ENCODE assay signal across 15 cellular contexts in the genomic region with DNA sequence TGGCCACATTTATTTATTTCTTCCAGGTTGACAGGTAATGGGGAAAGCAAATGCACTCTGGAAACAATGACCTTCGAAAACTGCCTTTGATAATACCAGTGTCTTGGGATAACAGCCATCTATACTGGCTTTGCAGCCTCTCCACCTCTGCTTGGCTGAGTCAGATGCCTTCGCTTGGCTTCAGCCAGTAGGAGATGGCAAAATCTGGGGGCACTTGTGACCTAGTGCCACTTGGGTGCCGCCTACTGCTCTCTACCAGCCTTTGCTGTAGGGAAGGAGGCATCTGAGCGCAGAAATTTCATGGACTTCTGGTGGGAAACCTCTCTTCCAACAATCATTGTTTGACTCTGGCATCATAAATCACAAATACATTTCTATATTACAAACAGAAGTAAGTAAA. TPM values are rescaled to one million over a fixed set of nuclear protein-coding genes. Genes with fewer than 3 reads are reported as not detected.
A peak's percentile ranks its signal among the peaks of the same experiment; 100 is the strongest.
DNase-seq lines count a peak whose midpoint lies in the region; ATAC-seq, FAIRE-seq and TF ChIP-seq lines count a peak whose summit lies in the region.
"Had no signal": no experiment of that assay in that cellular context is flagged by ENCODE, and none has a peak within 500 bp of the region (broad histone marks: within the 10 kb centered on the region; RNA-seq: fewer than 3 reads in every experiment).

No MANE protein-coding gene starts in this region.

- H3K9me3 ChIP-seq in A549, result no peaks in the 10 kb centered on the region

- WGBS in A549 (ENCODE audit: missing lambda C conversion rate), result 39% methylated on average over 4 of the region's 4 CpGs

- H3K27ac Mint-ChIP-seq in activated T-helper 17 cell treated with anti-CD3 and anti-CD28 coated beads, Interleukin-2, amount 50 U/mL, for 72 hours, result no peak overlapping the region
- H3K27ac Mint-ChIP-seq in immature natural killer cell, result peak overlapping the region; percentile 21 to 89 (median 68)
- H3K27ac Mint-ChIP-seq: neural progenitor cell had no signal

- ATAC-seq in A549, result peak; percentile 75 to 77
- ATAC-seq in activated T-helper 17 cell treated with anti-CD3 and anti-CD28 coated beads, Interleukin-2, amount 50 U/mL, for 72 hours (replicated peaks), result peak; percentile 61
- ATAC-seq in HG03469 (IDR thresholded peaks at IDR 0.05; ENCODE audit: unreplicated experiment), result no peak
- no peak for ATAC-seq in HG03097 (IDR thresholded peaks at IDR 0.05; ENCODE audit: low FRiP score, unreplicated experiment)
- no peak for ATAC-seq in GM21619 (IDR thresholded peaks at IDR 0.05; ENCODE audit: unreplicated experiment)

- peak overlapping the region; percentile 70 for H3K4me2 ChIP-seq in A549
- H3K4me2 ChIP-seq: neural progenitor cell had no signal

- no peak overlapping the region; the same call in 2 of the 3 replicates for H3K4me3 ChIP-seq in A549
- H3K4me3 ChIP-seq: coronary artery, neural progenitor cell had no signal

- peaks cover 39% of the 10 kb centered on the region for H3K4me1 Mint-ChIP-seq in activated T-helper 17 cell treated with anti-CD3 and anti-CD28 coated beads, Interleukin-2, amount 50 U/mL, for 72 hours
- peaks cover 85 to 99% of the 10 kb centered on the region in 2 donors for H3K4me1 Mint-ChIP-seq in immature natural killer cell

- TF ChIP-seq RAD21 in A549 (conservative IDR thresholded peaks at IDR 0.05 in 1 of 2, IDR thresholded peaks at IDR 0.05 in 1 of 2), result peak in 1 of 2 experiments; percentile 27; a peak in 1 of 5 replicates

- peak overlapping the region; percentile 84 to 92 for H3K27ac ChIP-seq in A549
- H3K27ac ChIP-seq: coronary artery, neural progenitor cell had no signal

- H3K9me3 Mint-ChIP-seq in activated T-helper 17 cell treated with anti-CD3 and anti-CD28 coated beads, Interleukin-2, amount 50 U/mL, for 72 hours, result no peaks in the 10 kb centered on the region
- H3K9me3 Mint-ChIP-seq in immature natural killer cell, result no peaks in the 10 kb centered on the region
- H3K9me3 Mint-ChIP-seq: neural progenitor cell had no signal

- H3K4me1 ChIP-seq in A549, result peaks cover 68% of the 10 kb centered on the region
- H3K4me1 ChIP-seq: neural progenitor cell had no signal

- DNase-seq in A549 (ENCODE audit: low read depth in 1 of 2, low spot score in 1 of 2), result peak; percentile 46 to 81
- DNase-seq in T follicular helper cell (ENCODE audit: low read depth), result peak; percentile 61
- DNase-seq in immature natural killer cell, result no peak
- DNase-seq in NOMO-1 treated with dmso at 0.1 percent for 144 hours (lab: John Stamatoyannopoulos, UW; ENCODE audit: unreplicated experiment), result no peak
- DNase-seq: DMS79 treated with DMSO at 0.1 percent for 48 hours, kidney glomerular epithelial cell, NCI-H1105 treated with DMSO at 0.1 percent for 48 hours, NCI-H748 treated with DMSO at 0.1 percent for 48 hours had no signal

- TF ChIP-seq POLR2A in A549 (IDR thresholded peaks at IDR 0.05; ENCODE audit: low read length), result no peak

- H3K27me3 Mint-ChIP-seq in activated T-helper 17 cell treated with anti-CD3 and anti-CD28 coated beads, Interleukin-2, amount 50 U/mL, for 72 hours, result no peaks in the 10 kb centered on the region
- peaks cover 0 to 3% (median 2%) of the 10 kb centered on the region in 3 donors for H3K27me3 Mint-ChIP-seq in immature natural killer cell (ENCODE audit: low read depth in 3 of 3)

- POLR2A ChIA-PET in A549 (lab: Yijun Ruan, JAX), result no interaction called here

- peak overlapping the region; percentile 91 for H3K4me3 Mint-ChIP-seq in activated T-helper 17 cell treated with anti-CD3 and anti-CD28 coated beads, Interleukin-2, amount 50 U/mL, for 72 hours
- no peak overlapping the region for H3K4me3 Mint-ChIP-seq in immature natural killer cell
- H3K4me3 Mint-ChIP-seq: neural progenitor cell had no signal

- CTCF ChIA-PET in A549 (lab: Yijun Ruan, JAX), result interaction anchor here (0.7 to 2.5 kb wide), 3 partner anchors 14 to 121 kb away, joined by 3 to 7 read pairs (median 3); no protein-coding TSS in a partner anchor

- no peak for TF ChIP-seq EP300 in A549 (IDR thresholded peaks at IDR 0.05)

- peak; percentile 81 for FAIRE-seq in A549 (lab: Jason Lieb, UNC)
- FAIRE-seq: frontal cortex had no signal

- no peak for TF ChIP-seq CTCF in A549 (IDR thresholded peaks at IDR 0.05)

- peaks cover 59% of the 10 kb centered on the region for H3K36me3 Mint-ChIP-seq in activated T-helper 17 cell treated with anti-CD3 and anti-CD28 coated beads, Interleukin-2, amount 50 U/mL, for 72 hours (ENCODE audit: low read depth)
- H3K36me3 Mint-ChIP-seq in immature natural killer cell, result peaks cover 11 to 39% (median 15%) of the 10 kb centered on the region in 3 donors
- H3K36me3 Mint-ChIP-seq: neural progenitor cell had no signal

TF ChIP-seq in A549, 52 proteins besides CTCF, POLR2A, EP300 and RAD21:
- TF ChIP-seq FOSL2 (IDR thresholded peaks at IDR 0.05) (no peak), FOSL2 (CRISPR knock-in tag; IDR thresholded peaks at IDR 0.05) (peak; percentile 20; the same call in 1 of the 2 replicates), PBX3 (IDR thresholded peaks at IDR 0.05) (no peak)

RNA-seq across cellular contexts. Expression of gene FYB1, which starts 21.8 kb away (rescaled TPM):
- polyA plus RNA-seq in A549 (2011; rRNA removed) (20.2 and 34.6 TPM in 2 replicates), A549 (2017; fragmentation: RNase III; extraction: RNeasy Plus Mini Kit Qiagen cat#74134 plus additional on column Dnase treatment) (5.9 to 8.0 TPM (median 7.4 TPM) in 3 replicates), immature natural killer cell (100 to 1,000 TPM in 1 of 3 donors, 10 to 100 TPM in 2; 50.6 to 205 (median 80.2) TPM)
- polyA plus RNA-seq in A549 (2012; cell fraction: cytosol; rRNA removed), result 2.6 and 2.8 TPM in 2 replicates
- 1.7 and 3.2 TPM in 2 replicates for polyA plus RNA-seq in A549 (2012; cell fraction: nucleus; rRNA removed)
- 4.9 and 6.4 TPM in 2 replicates for polyA minus RNA-seq in A549 (2011; rRNA and poly(A)+ RNA removed)
- 100 to 1,000 TPM in 1 of 2 donors, 10 to 100 TPM in 1; 95.7 to 153 TPM for total RNA-seq in activated T-helper 17 cell treated with anti-CD3 and anti-CD28 coated beads, Interleukin-2, amount 50 U/mL, for 72 hours

Comparison
In these comparisons a context has a peak if more than half of its experiments do, and no peak if none do; other contexts are left out.
1. ATAC-seq: peak in A549 (2 of 2) and activated T-helper 17 cell treated with anti-CD3 and anti-CD28 coated beads, Interleukin-2, amount 50 U/mL, for 72 hours (single experiment); none in HG03469 (single experiment), HG03097 (single experiment) and GM21619 (single experiment).
2. DNase-seq: peak in A549 (2 of 2) and T follicular helper cell (single experiment); none in immature natural killer cell (0 of 3) and NOMO-1 treated with dmso at 0.1 percent for 144 hours (single experiment).